1 cellular context compared by ENCODE assay signal in the genomic region with DNA sequence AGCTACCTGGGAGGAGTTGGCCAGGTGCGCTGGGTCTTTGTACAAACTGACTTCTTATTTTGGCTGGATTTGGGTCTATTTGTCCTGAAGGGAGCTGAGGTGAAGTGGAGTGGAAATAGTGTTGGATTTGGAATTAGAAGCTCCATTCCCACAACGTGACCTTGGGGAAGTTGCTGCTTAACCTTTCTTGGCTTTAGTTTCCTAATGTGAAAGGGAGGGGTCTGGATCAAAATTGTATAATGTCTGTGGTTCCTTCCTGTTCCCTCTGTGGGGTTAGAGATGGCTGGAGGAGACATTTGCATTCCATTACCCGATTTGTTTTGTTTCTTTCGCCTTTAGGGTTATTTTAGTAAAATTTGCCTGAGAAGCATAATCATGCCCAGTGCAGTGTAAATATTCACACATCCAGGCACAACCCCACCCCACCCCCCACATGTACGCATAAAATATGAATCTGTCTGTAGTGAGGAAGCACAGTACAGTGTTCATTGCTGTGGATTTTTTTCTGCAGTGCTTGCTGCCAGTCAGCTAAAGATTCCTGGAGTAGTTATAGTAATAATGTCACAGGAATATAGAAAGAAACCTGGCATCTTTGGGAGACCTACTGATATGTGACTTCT.
TF ChIP-seq lines count a peak whose summit lies in the region.

No MANE protein-coding gene starts in this region.

TF ChIP-seq in K562, 482 proteins besides CTCF, POLR2A, EP300 and RAD21 (continued from another document):
- TF ChIP-seq TAF1 (IDR thresholded peaks at IDR 0.05; ENCODE audit: control insufficient read depth, extremely low read depth, insufficient read depth, low read length, severe bottlenecking) (no peak), SRF (CRISPR knock-in tag; IDR thresholded peaks at IDR 0.05) (no peak), AFF1 (IDR thresholded peaks at IDR 0.05; ENCODE audit: low read depth in 1 of 2, partially characterized antibody in 2 of 2) (no peak), RUNX1 (IDR thresholded peaks at IDR 0.05; ENCODE audit: low read depth) (no peak), FIP1L1 (IDR thresholded peaks at IDR 0.05; ENCODE audit: low read depth, low read length, poor library complexity, severe bottlenecking) (no peak), PRMT5 (CRISPR knock-in tag; IDR thresholded peaks at IDR 0.05) (no peak), FOXA1 (IDR thresholded peaks at IDR 0.05; ENCODE audit: borderline replicate concordance) (no peak)
- TF ChIP-seq, protein P1, sequence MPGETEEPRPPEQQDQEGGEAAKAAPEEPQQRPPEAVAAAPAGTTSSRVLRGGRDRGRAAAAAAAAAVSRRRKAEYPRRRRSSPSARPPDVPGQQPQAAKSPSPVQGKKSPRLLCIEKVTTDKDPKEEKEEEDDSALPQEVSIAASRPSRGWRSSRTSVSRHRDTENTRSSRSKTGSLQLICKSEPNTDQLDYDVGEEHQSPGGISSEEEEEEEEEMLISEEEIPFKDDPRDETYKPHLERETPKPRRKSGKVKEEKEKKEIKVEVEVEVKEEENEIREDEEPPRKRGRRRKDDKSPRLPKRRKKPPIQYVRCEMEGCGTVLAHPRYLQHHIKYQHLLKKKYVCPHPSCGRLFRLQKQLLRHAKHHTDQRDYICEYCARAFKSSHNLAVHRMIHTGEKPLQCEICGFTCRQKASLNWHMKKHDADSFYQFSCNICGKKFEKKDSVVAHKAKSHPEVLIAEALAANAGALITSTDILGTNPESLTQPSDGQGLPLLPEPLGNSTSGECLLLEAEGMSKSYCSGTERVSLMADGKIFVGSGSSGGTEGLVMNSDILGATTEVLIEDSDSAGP (CRISPR knock-in tag; IDR thresholded peaks at IDR 0.05) = no peak
